In genomic region chr17:73838815-73839214, GRCh38 we compare ENCODE assay signal across 1 cellular context.
TF ChIP-seq lines count a peak whose summit lies in the region.

No MANE protein-coding gene starts in this region.

TF ChIP-seq in GM23338, 12 proteins besides CTCF, POLR2A, EP300 and RAD21 (continued from another document):
- TF ChIP-seq REST (IDR thresholded peaks at IDR 0.05; ENCODE audit: unreplicated experiment) = no peak
